Comparison of ENCODE assay signal across 29 cellular contexts in the genomic region with DNA sequence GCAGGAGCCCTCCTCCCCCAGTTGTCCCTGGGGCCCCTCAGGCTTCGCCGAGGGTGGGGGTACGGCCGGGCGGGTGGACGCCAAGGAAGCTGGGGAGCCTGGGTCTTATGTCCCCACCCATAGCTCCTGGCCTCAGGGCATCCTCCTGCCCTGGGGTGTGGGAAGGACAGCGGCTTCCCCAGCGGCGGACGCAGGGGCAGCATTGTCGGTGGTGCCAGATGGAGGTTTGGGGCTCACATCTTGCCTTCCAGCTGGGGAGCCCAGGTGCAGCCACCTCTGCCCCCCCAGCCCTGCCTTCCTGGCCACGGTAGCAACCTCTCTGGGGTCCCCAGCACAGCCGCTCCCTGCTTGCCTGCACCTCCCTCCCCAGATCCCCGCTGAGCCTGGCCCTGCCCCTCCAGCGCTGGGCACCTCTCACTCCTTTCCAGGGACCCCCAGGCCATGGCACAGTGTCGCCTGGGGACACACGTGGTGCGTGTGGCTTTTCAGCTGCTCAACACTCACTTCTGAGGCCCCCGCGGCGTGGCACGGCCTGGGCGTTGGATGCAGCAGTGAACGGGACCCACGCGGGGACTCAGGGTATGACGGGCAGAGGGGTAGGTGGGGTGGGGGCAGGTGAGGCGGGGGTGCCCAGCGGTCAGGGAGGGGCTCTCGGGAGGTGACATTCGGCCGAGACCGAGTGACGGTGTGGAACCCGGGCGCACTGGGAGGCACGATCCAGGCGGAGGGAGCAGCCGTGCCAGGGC. TPM values are rescaled to one million over a fixed set of nuclear protein-coding genes. Genes with fewer than 3 reads are reported as not detected.
DNase-seq lines count a peak whose midpoint lies in the region; ATAC-seq, FAIRE-seq and TF ChIP-seq lines count a peak whose summit lies in the region.
"Had no signal": no experiment of that assay in that cellular context is flagged by ENCODE, and none has a peak within 500 bp of the region (broad histone marks: within the 10 kb centered on the region; RNA-seq: fewer than 3 reads in every experiment).

No MANE protein-coding gene starts in this region.

- no peak overlapping the region for H3K27ac ChIP-seq in left ventricle myocardium inferior (replicated peaks)
- H3K27ac ChIP-seq in thyroid gland: no peak overlapping the region
- H3K27ac ChIP-seq: BLaER1, SJSA1 had no signal

- H3K36me3 ChIP-seq in left ventricle myocardium inferior (no peaks in the 10 kb centered on the region), mucosa of descending colon (ENCODE audit: low read depth) (no peaks in the 10 kb centered on the region), thyroid gland (no peaks in the 10 kb centered on the region)
- H3K36me3 ChIP-seq: BLaER1, SJSA1 had no signal

- H3K4me1 ChIP-seq in left ventricle myocardium inferior (peaks cover 13% of the 10 kb centered on the region), mucosa of descending colon (ENCODE audit: low read depth) (no peaks in the 10 kb centered on the region), thyroid gland (peaks cover 3 to 4% of the 10 kb centered on the region in 2 donors)

- no peaks in the 10 kb centered on the region for H3K9me3 ChIP-seq in left ventricle myocardium inferior (replicated peaks)
- no peaks in the 10 kb centered on the region for H3K9me3 ChIP-seq in mucosa of descending colon
- no peaks in the 10 kb centered on the region for H3K9me3 ChIP-seq in thyroid gland
- H3K9me3 ChIP-seq: BLaER1, SJSA1 had no signal

- FAIRE-seq in urothelium cell line (lab: Jason Lieb, UNC): peak; percentile 93
- FAIRE-seq: A204.1, GM18507, K562 had no signal

- H3K4me3 ChIP-seq in left ventricle myocardium inferior: no peak overlapping the region
- H3K4me3 ChIP-seq in mucosa of descending colon: no peak overlapping the region
- no peak overlapping the region for H3K4me3 ChIP-seq in thyroid gland (replicated peaks in 1 of 3)
- H3K4me3 ChIP-seq: BLaER1, GM23338, K562, SJSA1 had no signal

- peaks cover 85% of the 10 kb centered on the region for H3K27me3 ChIP-seq in left ventricle myocardium inferior (ENCODE audit: low read depth)
- no peaks in the 10 kb centered on the region for H3K27me3 ChIP-seq in thyroid gland

- TF ChIP-seq CTCF in left ventricle myocardium inferior (IDR thresholded peaks at IDR 0.05; ENCODE audit: borderline replicate concordance): no peak
- no peak for TF ChIP-seq CTCF in mucosa of descending colon (IDR thresholded peaks at IDR 0.05)
- TF ChIP-seq CTCF in thyroid gland (IDR thresholded peaks at IDR 0.05): no peak

- intact Hi-C loops in Right ventricle myocardium superior (cut with DNase I) (no loop called here), cardiac septum (cut with DNase I) (no loop called here), left ventricle myocardium inferior (cut with micrococcal nuclease) (no loop called here), mucosa of descending colon (cut with DNase I, micrococcal nuclease) (no loop called here), thyroid gland (cut with DNase I) (no loop called here)

- DNase-seq in Right ventricle myocardium superior: peak; percentile 27
- DNase-seq in cardiac septum (ENCODE audit: low spot score): no peak
- DNase-seq in left ventricle myocardium inferior: peak; percentile 7
- DNase-seq in mucosa of descending colon: peak in 2 of 3 donors; percentile 12 to 39
- DNase-seq in urothelium cell line (ENCODE audit: low spot score): no peak
- DNase-seq in amniotic stem cell (lab: John Stamatoyannopoulos, UW): no peak
- no peak for DNase-seq in thyroid gland
- DNase-seq: CD4-positive, alpha-beta T cell; COR-L47; DMS53; H9; Kasumi-1; NCI-H1105; NCI-H1436 treated with DMSO at 0.1 percent for 48 hours; NCI-H187 treated with DMSO at 0.1 percent for 48 hours; NCI-H446 treated with DMSO at 0.1 percent for 48 hours; NCI-H526; NCI-H82; NK-92 treated with Interleukin-12 subunit alpha and Interleukin-12 subunit beta, amount 100 ng/mL, for 24 hours; PC-3 had no signal

- ATAC-seq in Right ventricle myocardium superior (ENCODE audit: poor library complexity) (no peak), mucosa of descending colon (no peak)
- ATAC-seq: PC-3 had no signal

- WGBS in thyroid gland, 2 donors: 81 to 86% methylated on average over 32 to 34 of the region's 39 CpGs

- no peak for TF ChIP-seq POLR2A in thyroid gland (IDR thresholded peaks at IDR 0.05)

RNA-seq across cellular contexts. Expression of a gene that starts 53.1 kb away (rescaled TPM):
- total RNA-seq in Right ventricle myocardium superior (not detected), cardiac septum (not detected), left ventricle myocardium inferior (not detected), mucosa of descending colon (not detected), thyroid gland (not detected)
- total RNA-seq: CD4-positive, alpha-beta T cell; Daoy; GM23338; H9; HT1080; K562; M059J; PC-3; SJSA1 had no signal

Comparison
In these comparisons a context has a peak if more than half of its experiments do, and no peak if none do; other contexts are left out.
1. DNase-seq: peak in Right ventricle myocardium superior (single experiment), left ventricle myocardium inferior (single experiment) and mucosa of descending colon (2 of 3); none in cardiac septum (single experiment), urothelium cell line (single experiment), amniotic stem cell (single experiment) and thyroid gland (0 of 2).